ENCODE assay signal across 31 cellular contexts in the genomic region with DNA sequence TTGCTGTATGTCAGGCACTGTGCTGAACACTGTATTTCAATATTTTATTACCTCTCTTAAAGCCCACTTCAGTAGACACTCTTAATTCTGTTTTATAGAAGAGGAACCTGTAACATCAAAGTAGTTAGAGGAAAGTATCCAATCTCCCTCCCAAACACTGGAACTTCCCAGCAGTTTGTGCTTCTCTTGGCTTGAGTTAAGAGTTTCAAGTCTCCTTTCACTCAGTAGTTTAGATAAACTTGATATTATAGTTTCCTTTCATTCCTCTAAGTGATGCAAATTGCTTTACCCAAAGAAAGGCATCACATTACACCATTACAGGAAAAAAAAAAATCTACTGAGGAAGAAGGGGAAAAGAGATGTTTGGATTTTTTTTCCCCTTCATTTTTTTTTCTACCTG.
"Had no signal": no experiment of that assay in that cellular context is flagged by ENCODE, and none has a peak within 500 bp of the region (broad histone marks: within the 10 kb centered on the region; RNA-seq: fewer than 3 reads in every experiment).

No MANE protein-coding gene starts in this region.

- H3K4me3 ChIP-seq: left ventricle myocardium inferior, lung, mucosa of descending colon, pancreas, prostate gland, skin epidermis, stomach, testis, thyroid gland, transverse colon, upper lobe of left lung, vagina had no signal

- ATAC-seq: left colon; mucosa of descending colon; naive thymus-derived CD4-positive, alpha-beta T cell; natural killer cell treated with Interleukin-12 subunit alpha and Interleukin-12 subunit beta and Interleukin-15 and Interleukin-18, amount 100 ng/mL, for 72 hours; pancreas; right cardiac atrium; sciatic nerve; stimulated activated naive B cell treated with anti-CD40 and anti-IgM and Interleukin-4, amounts not matched to agents 10 μg/mL and 1 μg/mL and 100 μg/mL, for 72 hours; stimulated activated naive CD8-positive, alpha-beta T cell treated with anti-CD3 and anti-CD28 coated beads, Interleukin-15, Interleukin-2, amounts not matched to agents 100 U/mL and 50 U/mL, for 24 hours had no signal

- H3K27ac ChIP-seq: left ventricle myocardium inferior, pancreas, prostate gland, skin epidermis, stomach, thyroid gland, transverse colon, upper lobe of left lung, vagina had no signal

- H3K4me3 Mint-ChIP-seq: immature natural killer cell; naive thymus-derived CD4-positive, alpha-beta T cell; natural killer cell treated with Interleukin-12 subunit alpha and Interleukin-12 subunit beta and Interleukin-15 and Interleukin-18, amount 100 ng/mL, for 72 hours; neural crest cell; stimulated activated naive B cell treated with anti-CD40 and anti-IgM and Interleukin-4, amounts not matched to agents 10 μg/mL and 1 μg/mL and 100 μg/mL, for 72 hours had no signal

- H3K27ac Mint-ChIP-seq: immature natural killer cell; naive thymus-derived CD4-positive, alpha-beta T cell; natural killer cell treated with Interleukin-12 subunit alpha and Interleukin-12 subunit beta and Interleukin-15 and Interleukin-18, amount 100 ng/mL, for 72 hours; stimulated activated naive B cell treated with anti-CD40 and anti-IgM and Interleukin-4, amounts not matched to agents 10 μg/mL and 1 μg/mL and 100 μg/mL, for 72 hours had no signal

- H3K4me1 ChIP-seq: left ventricle myocardium inferior, pancreas, prostate gland, stomach, thyroid gland, transverse colon, upper lobe of left lung, vagina had no signal

- DNase-seq: hypothalamus; immature natural killer cell; kidney; left colon; left ventricle myocardium inferior; mesendoderm; midbrain; mucosa of descending colon; naive thymus-derived CD4-positive, alpha-beta T cell; pancreas; posterior cingulate gyrus; retina; right cardiac atrium; stimulated activated CD4-positive, alpha-beta T cell treated with anti-CD3 and anti-CD28 coated beads, Interleukin-12 subunit alpha, Interleukin-12 subunit beta, amount 100 ng/mL, for 4 hours; stimulated activated CD4-positive, alpha-beta T cell treated with anti-CD3 and anti-CD28 coated beads, Interleukin-15, amount 100 ng/mL, for 24 hours; stimulated activated CD4-positive, alpha-beta T cell treated with anti-CD3 and anti-CD28 coated beads, Interleukin-2, amount 100 ng/mL, for 24 hours; stimulated activated CD4-positive, alpha-beta T cell treated with anti-CD3 and anti-CD28 coated beads, Interleukin-4, amount 100 ng/mL, for 1 hour; stimulated activated naive B cell treated with anti-CD40 and anti-IgM and Interleukin-4, amounts not matched to agents 10 μg/mL and 1 μg/mL and 100 μg/mL, for 72 hours; stimulated activated naive CD8-positive, alpha-beta T cell treated with anti-CD3 and anti-CD28 coated beads, Interleukin-15, Interleukin-2, amounts not matched to agents 100 U/mL and 50 U/mL, for 24 hours; stomach; testis; thyroid gland; transverse colon; upper lobe of left lung had no signal

- H3K27me3 Mint-ChIP-seq: naive thymus-derived CD4-positive, alpha-beta T cell had no signal

- H3K4me1 Mint-ChIP-seq: immature natural killer cell; stimulated activated naive B cell treated with anti-CD40 and anti-IgM and Interleukin-4, amounts not matched to agents 10 μg/mL and 1 μg/mL and 100 μg/mL, for 72 hours had no signal

- H3K36me3 Mint-ChIP-seq: immature natural killer cell; natural killer cell treated with Interleukin-12 subunit alpha and Interleukin-12 subunit beta and Interleukin-15 and Interleukin-18, amount 100 ng/mL, for 72 hours; stimulated activated naive B cell treated with anti-CD40 and anti-IgM and Interleukin-4, amounts not matched to agents 10 μg/mL and 1 μg/mL and 100 μg/mL, for 72 hours had no signal

- H3K27me3 ChIP-seq: pancreas, stomach, testis, thyroid gland, transverse colon, upper lobe of left lung, vagina had no signal

- H3K36me3 ChIP-seq: left ventricle myocardium inferior, pancreas, prostate gland, stomach, thyroid gland, transverse colon, upper lobe of left lung, vagina had no signal

- H3K9me3 Mint-ChIP-seq: naive thymus-derived CD4-positive, alpha-beta T cell; natural killer cell treated with Interleukin-12 subunit alpha and Interleukin-12 subunit beta and Interleukin-15 and Interleukin-18, amount 100 ng/mL, for 72 hours; neural crest cell; stimulated activated naive B cell treated with anti-CD40 and anti-IgM and Interleukin-4, amounts not matched to agents 10 μg/mL and 1 μg/mL and 100 μg/mL, for 72 hours had no signal
